In genomic region chr10:122494833-122495232, GRCh38 we compare ENCODE assay signal across 12 cellular contexts. TPM values are rescaled to one million over a fixed set of nuclear protein-coding genes. Genes with fewer than 3 reads are reported as not detected.
A peak's percentile ranks its signal among the peaks of the same experiment; 100 is the strongest.
DNase-seq lines count a peak whose midpoint lies in the region; ATAC-seq and TF ChIP-seq lines count a peak whose summit lies in the region.
"Had no signal": no experiment of that assay in that cellular context is flagged by ENCODE, and none has a peak within 500 bp of the region (broad histone marks: within the 10 kb centered on the region; RNA-seq: fewer than 3 reads in every experiment).

No MANE protein-coding gene starts in this region.

- H3K4me1 ChIP-seq in tibial artery = peaks cover 5 to 94% (median 75%) of the 10 kb centered on the region in 4 donors

- H3K4me3 ChIP-seq in tibial artery = peak overlapping the region in 1 of 2 donors; percentile 11
- H3K4me3 ChIP-seq: smooth muscle cell had no signal

- ATAC-seq in HG03095 (IDR thresholded peaks at IDR 0.05; ENCODE audit: unreplicated experiment) = no peak
- no peak for ATAC-seq in GM18873 (IDR thresholded peaks at IDR 0.05; ENCODE audit: low FRiP score, unreplicated experiment)
- no peak for ATAC-seq in HG03571 (IDR thresholded peaks at IDR 0.05; ENCODE audit: unreplicated experiment)

- intact Hi-C loops in tibial artery (cut with DNase I; ENCODE audit: low total_unique reads) = loop anchor here (2.0 kb wide), 1 partner anchor 32 kb away; no protein-coding TSS in a partner anchor

- H3K36me3 ChIP-seq in tibial artery = no peaks in the 10 kb centered on the region

- H3K27me3 ChIP-seq in layer of hippocampus (ENCODE audit: control insufficient read depth, insufficient read depth, low read length) (no peaks in the 10 kb centered on the region), tibial artery (no peaks in the 10 kb centered on the region)

- H3K9me3 ChIP-seq in tibial artery = no peaks in the 10 kb centered on the region

- H3K27ac ChIP-seq in caudate nucleus (ENCODE audit: low read depth, low read length) = peak overlapping the region; percentile 32
- peak overlapping the region; percentile 64 for H3K27ac ChIP-seq in layer of hippocampus (ENCODE audit: low read depth, low read length)
- H3K27ac ChIP-seq in tibial artery = peak overlapping the region; percentile 76 to 91

- peak; percentile 96 for DNase-seq in HT1080 (ENCODE audit: low read depth)
- peak in 4 of 61 donors; percentile 31 to 50 (median 48) for DNase-seq in caudate nucleus (lab: John Stamatoyannopoulos, UW)
- DNase-seq in tibial artery = peak; percentile 87 to 94
- DNase-seq in HT-29 (ENCODE audit: low spot score) = no peak
- DNase-seq: activated B cell treated with CpG ODN at 0.5 μM for 24 hours; activated naive CD8-positive, alpha-beta T cell treated with anti-CD3 and anti-CD28 coated beads, Interleukin-2, amount 10 ng/mL, durations not matched to agents 7 days and 5 days had no signal

- TF ChIP-seq CTCF in tibial artery (IDR thresholded peaks at IDR 0.05) = no peak

RNA-seq across cellular contexts. Expression of gene HTRA1, which starts 33.5 kb away (rescaled TPM):
- 39.4 and 41.7 TPM in 2 replicates for total RNA-seq in HT1080 (2014; rRNA removed; shearing (Covaris generic))
- polyA plus RNA-seq in HT1080 (2015; cell fraction: cytosol; rRNA removed) = 48.5 and 58.7 TPM in 2 replicates
- 95.7 and 110 TPM in 2 replicates for polyA plus RNA-seq in HT1080 (2015; cell fraction: nucleus; rRNA removed)
- total RNA-seq in HT-29 (2014; rRNA removed; shearing (Covaris generic)) = not detected in 2 replicates
- total RNA-seq: activated B cell treated with CpG ODN at 0.5 μM for 24 hours had no signal

RNA-seq across cellular contexts. Expression of gene ARMS2, which starts 40.4 kb away (rescaled TPM):
- total RNA-seq in HT1080 (2014; rRNA removed; shearing (Covaris generic)) = not detected in 2 replicates
- polyA plus RNA-seq in HT1080 (2015; cell fraction: cytosol; rRNA removed) = not detected in 2 replicates
- not detected in 2 replicates for polyA plus RNA-seq in HT1080 (2015; cell fraction: nucleus; rRNA removed)
- total RNA-seq in HT-29 (2014; rRNA removed; shearing (Covaris generic)) = not detected in 2 replicates
- total RNA-seq: activated B cell treated with CpG ODN at 0.5 μM for 24 hours; activated naive CD8-positive, alpha-beta T cell treated with anti-CD3 and anti-CD28 coated beads, Interleukin-2, amount 10 ng/mL, durations not matched to agents 7 days and 5 days; NCI-H460; smooth muscle cell had no signal
- polyA plus RNA-seq: smooth muscle cell had no signal

Comparison
In these comparisons a context has a peak if more than half of its experiments do, and no peak if none do; other contexts are left out.
1. H3K27ac ChIP-seq: peak in every context shown above with its lines; median percentile 84 in tibial artery; 64 in layer of hippocampus; 32 in caudate nucleus.
2. RNA of gene HTRA1, which starts 33.5 kb away (total RNA-seq): 39.4 to 41.7 TPM in HT1080; not detected in HT-29; every median in the first group is over 10 times any median in the second.